ENCODE assay signal across 1 cellular context in genomic region chr18:54557958-54558357, GRCh38.
TF ChIP-seq lines count a peak whose summit lies in the region.

No MANE protein-coding gene starts in this region.

TF ChIP-seq in WTC11, 78 proteins besides CTCF, POLR2A, EP300 and RAD21 (continued from another document):
- TF ChIP-seq CBFB (CRISPR knock-in tag; IDR thresholded peaks at IDR 0.05; ENCODE audit: low read depth): no peak
- TF ChIP-seq, protein P1, sequence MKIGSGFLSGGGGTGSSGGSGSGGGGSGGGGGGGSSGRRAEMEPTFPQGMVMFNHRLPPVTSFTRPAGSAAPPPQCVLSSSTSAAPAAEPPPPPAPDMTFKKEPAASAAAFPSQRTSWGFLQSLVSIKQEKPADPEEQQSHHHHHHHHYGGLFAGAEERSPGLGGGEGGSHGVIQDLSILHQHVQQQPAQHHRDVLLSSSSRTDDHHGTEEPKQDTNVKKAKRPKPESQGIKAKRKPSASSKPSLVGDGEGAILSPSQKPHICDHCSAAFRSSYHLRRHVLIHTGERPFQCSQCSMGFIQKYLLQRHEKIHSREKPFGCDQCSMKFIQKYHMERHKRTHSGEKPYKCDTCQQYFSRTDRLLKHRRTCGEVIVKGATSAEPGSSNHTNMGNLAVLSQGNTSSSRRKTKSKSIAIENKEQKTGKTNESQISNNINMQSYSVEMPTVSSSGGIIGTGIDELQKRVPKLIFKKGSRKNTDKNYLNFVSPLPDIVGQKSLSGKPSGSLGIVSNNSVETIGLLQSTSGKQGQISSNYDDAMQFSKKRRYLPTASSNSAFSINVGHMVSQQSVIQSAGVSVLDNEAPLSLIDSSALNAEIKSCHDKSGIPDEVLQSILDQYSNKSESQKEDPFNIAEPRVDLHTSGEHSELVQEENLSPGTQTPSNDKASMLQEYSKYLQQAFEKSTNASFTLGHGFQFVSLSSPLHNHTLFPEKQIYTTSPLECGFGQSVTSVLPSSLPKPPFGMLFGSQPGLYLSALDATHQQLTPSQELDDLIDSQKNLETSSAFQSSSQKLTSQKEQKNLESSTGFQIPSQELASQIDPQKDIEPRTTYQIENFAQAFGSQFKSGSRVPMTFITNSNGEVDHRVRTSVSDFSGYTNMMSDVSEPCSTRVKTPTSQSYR (CRISPR knock-in tag; IDR thresholded peaks at IDR 0.05): no peak
